ENCODE assay signal across 8 cellular contexts in the genomic region with DNA sequence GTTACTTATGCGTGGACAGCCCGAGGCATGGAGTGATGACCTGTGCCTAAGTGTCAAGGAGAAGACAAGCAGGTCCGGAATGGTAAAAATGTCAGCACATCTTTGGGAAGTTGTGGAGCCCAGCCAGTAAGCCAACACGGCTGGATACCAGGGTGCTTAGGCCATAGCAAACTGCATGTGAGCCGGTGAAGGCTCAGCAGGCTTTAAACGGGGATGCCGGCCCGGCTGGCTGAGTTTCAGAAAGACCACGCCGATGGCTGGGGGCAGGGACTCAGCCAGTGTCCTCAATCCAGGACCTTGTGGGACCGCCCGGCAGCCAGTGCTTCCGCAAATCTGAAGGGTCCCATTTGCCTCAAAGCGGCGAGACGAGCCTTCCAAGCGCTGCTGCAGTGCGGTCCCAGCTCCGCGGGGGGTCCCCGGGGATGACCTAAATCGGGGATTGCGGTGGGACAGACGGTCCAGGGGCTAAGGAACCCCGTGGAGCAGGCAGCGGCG. TPM values are rescaled to one million over a fixed set of nuclear protein-coding genes. Genes with fewer than 3 reads are reported as not detected.
DNase-seq lines count a peak whose midpoint lies in the region; ATAC-seq and TF ChIP-seq lines count a peak whose summit lies in the region.

No MANE protein-coding gene starts in this region.

- no peaks in the 10 kb centered on the region for H3K36me3 Mint-ChIP-seq in activated CD8-positive, alpha-beta T cell treated with anti-CD3 and anti-CD28 coated beads, Interleukin-2, amount 10 ng/mL, durations not matched to agents 7 days and 5 days (ENCODE audit: low read depth)

- H3K27ac Mint-ChIP-seq in activated CD8-positive, alpha-beta T cell treated with anti-CD3 and anti-CD28 coated beads, Interleukin-2, amount 10 ng/mL, durations not matched to agents 7 days and 5 days: no peak overlapping the region

- intact Hi-C loops in sciatic nerve (cut with DNase I): no loop called here

- CTCF ChIA-PET in activated CD8-positive, alpha-beta T cell treated with anti-CD3 and anti-CD28 coated beads, Interleukin-2, amount 10 ng/mL, durations not matched to agents 7 days and 5 days (lab: Charles Lee): no interaction called here

- peaks cover 0 to 31% of the 10 kb centered on the region in 2 donors for H3K4me1 ChIP-seq in right atrium auricular region

- TF ChIP-seq CTCF in right atrium auricular region (IDR thresholded peaks at IDR 0.05): no peak

- no peaks in the 10 kb centered on the region for H3K36me3 ChIP-seq in right atrium auricular region

- no peaks in the 10 kb centered on the region for H3K27me3 ChIP-seq in right atrium auricular region

- H3K4me1 Mint-ChIP-seq in activated CD8-positive, alpha-beta T cell treated with anti-CD3 and anti-CD28 coated beads, Interleukin-2, amount 10 ng/mL, durations not matched to agents 7 days and 5 days (ENCODE audit: low read depth): peaks cover 5% of the 10 kb centered on the region

- H3K4me3 Mint-ChIP-seq in activated CD8-positive, alpha-beta T cell treated with anti-CD3 and anti-CD28 coated beads, Interleukin-2, amount 10 ng/mL, durations not matched to agents 7 days and 5 days: peak overlapping the region; percentile 71

- DNase-seq in Daoy (ENCODE audit: low read depth) (peak; percentile 44), right atrium auricular region (ENCODE audit: low spot score) (no peak), sciatic nerve (ENCODE audit: low spot score) (no peak), HT-29 (ENCODE audit: low spot score) (no peak), COLO829 (ENCODE audit: low spot score) (no peak)
- DNase-seq in activated CD8-positive, alpha-beta T cell treated with anti-CD3 and anti-CD28 coated beads, Interleukin-2, amount 10 ng/mL, durations not matched to agents 7 days and 5 days: no peak

- no peak for ATAC-seq in activated CD8-positive, alpha-beta T cell treated with anti-CD3 and anti-CD28 coated beads, Interleukin-2, amount 10 ng/mL, durations not matched to agents 7 days and 5 days
- peak; percentile 11 for ATAC-seq in sciatic nerve
- no peak for ATAC-seq in GM21526 (IDR thresholded peaks at IDR 0.05; ENCODE audit: low FRiP score, unreplicated experiment)
- ATAC-seq in GM21737 (IDR thresholded peaks at IDR 0.05; ENCODE audit: unreplicated experiment): no peak

- POLR2A ChIA-PET in activated CD8-positive, alpha-beta T cell treated with anti-CD3 and anti-CD28 coated beads, Interleukin-2, amount 10 ng/mL, durations not matched to agents 7 days and 5 days (lab: Charles Lee): no interaction called here

- H3K4me3 ChIP-seq in right atrium auricular region: peak overlapping the region; percentile 51 to 65

- H3K27me3 Mint-ChIP-seq in activated CD8-positive, alpha-beta T cell treated with anti-CD3 and anti-CD28 coated beads, Interleukin-2, amount 10 ng/mL, durations not matched to agents 7 days and 5 days (ENCODE audit: low read depth): peaks cover 49% of the 10 kb centered on the region

- H3K9me3 Mint-ChIP-seq in activated CD8-positive, alpha-beta T cell treated with anti-CD3 and anti-CD28 coated beads, Interleukin-2, amount 10 ng/mL, durations not matched to agents 7 days and 5 days (ENCODE audit: insufficient read depth): no peaks in the 10 kb centered on the region

- peaks cover 5 to 10% of the 10 kb centered on the region in 2 donors for H3K9me3 ChIP-seq in right atrium auricular region

- peak overlapping the region; percentile 72 to 75 for H3K27ac ChIP-seq in right atrium auricular region

RNA-seq across cellular contexts. Expression of a gene that starts 0.9 kb away (rescaled TPM):
- total RNA-seq in Daoy (2014; rRNA removed; shearing (Covaris generic)): 7.2 and 9.3 TPM in 2 replicates
- total RNA-seq in activated CD8-positive, alpha-beta T cell treated with anti-CD3 and anti-CD28 coated beads, Interleukin-2, amount 10 ng/mL, durations not matched to agents 7 days and 5 days: 1 to 10 TPM in 1 of 2 experiments, under 1 TPM in 1; 0.82 to 1.3 TPM
- 10 to 100 TPM; 11.6 to 17.2 TPM for total RNA-seq in right atrium auricular region
- total RNA-seq in sciatic nerve: 62.9 TPM
- total RNA-seq in HT-29 (2014; rRNA removed; shearing (Covaris generic)): 31.1 and 44.8 TPM in 2 replicates
